ENCODE assay signal across 3 cellular contexts in genomic region chr4:151292038-151292437, GRCh38.
TF ChIP-seq lines count a peak whose summit lies in the region.

No MANE protein-coding gene starts in this region.

TF ChIP-seq in SK-N-SH, 30 proteins besides CTCF, POLR2A, EP300 and RAD21 (continued from another document):
- TF ChIP-seq TAF1 (IDR thresholded peaks at IDR 0.05; ENCODE audit: borderline replicate concordance, low read depth, low read length): no peak
- TF ChIP-seq RXRA (IDR thresholded peaks at IDR 0.05; ENCODE audit: borderline replicate concordance, low read depth): no peak
- TF ChIP-seq FOXM1 (IDR thresholded peaks at IDR 0.05; ENCODE audit: low read depth): no peak

TF ChIP-seq in SK-N-SH treated with all-trans-retinoic acid at 6 μM for 48 hours, 23 proteins besides CTCF, POLR2A, EP300 and RAD21 (continued from another document):
- no peak for TF ChIP-seq CSDC2 (CRISPR knock-in tag; IDR thresholded peaks at IDR 0.05)
- TF ChIP-seq ARNTL (CRISPR knock-in tag; IDR thresholded peaks at IDR 0.05; ENCODE audit: borderline replicate concordance, low read depth): no peak
- no peak for TF ChIP-seq ZNF565 (CRISPR knock-in tag; conservative IDR thresholded peaks at IDR 0.05; ENCODE audit: low read depth)
- TF ChIP-seq TOX (CRISPR knock-in tag; IDR thresholded peaks at IDR 0.05; ENCODE audit: borderline replicate concordance): no peak
- TF ChIP-seq TCF4 (CRISPR knock-in tag; IDR thresholded peaks at IDR 0.05; ENCODE audit: borderline replicate concordance): no peak
- TF ChIP-seq OSR1 (CRISPR knock-in tag; IDR thresholded peaks at IDR 0.05): no peak
- TF ChIP-seq POU6F1 (CRISPR knock-in tag; IDR thresholded peaks at IDR 0.05; ENCODE audit: borderline replicate concordance, low read depth): no peak
- TF ChIP-seq CSRNP3 (CRISPR knock-in tag; IDR thresholded peaks at IDR 0.05): no peak
- TF ChIP-seq SNAI2 (CRISPR knock-in tag; IDR thresholded peaks at IDR 0.05): no peak
- TF ChIP-seq RARB (CRISPR knock-in tag; IDR thresholded peaks at IDR 0.05): no peak
- no peak for TF ChIP-seq ESRRG (CRISPR knock-in tag; IDR thresholded peaks at IDR 0.05)
- TF ChIP-seq ISL1 (CRISPR knock-in tag; IDR thresholded peaks at IDR 0.05): no peak
- no peak for TF ChIP-seq PPARA (CRISPR knock-in tag; IDR thresholded peaks at IDR 0.05; ENCODE audit: borderline replicate concordance)
- TF ChIP-seq CREB5 (CRISPR knock-in tag; IDR thresholded peaks at IDR 0.05; ENCODE audit: low read depth): no peak
- TF ChIP-seq TSHZ2 (CRISPR knock-in tag; IDR thresholded peaks at IDR 0.05): no peak
- TF ChIP-seq ZC3H10 (CRISPR knock-in tag; IDR thresholded peaks at IDR 0.05): no peak
- no peak for TF ChIP-seq ZNF8 (CRISPR knock-in tag; IDR thresholded peaks at IDR 0.05)
- TF ChIP-seq ZFP30 (CRISPR knock-in tag; IDR thresholded peaks at IDR 0.05): no peak
- TF ChIP-seq PATZ1 (CRISPR knock-in tag; IDR thresholded peaks at IDR 0.05; ENCODE audit: borderline replicate concordance): no peak

TF ChIP-seq in IMR-90, 13 proteins besides CTCF, POLR2A, EP300 and RAD21:
- TF ChIP-seq BHLHE40 (IDR thresholded peaks at IDR 0.05; ENCODE audit: low read depth, low read length) (no peak), FOS (IDR thresholded peaks at IDR 0.05; ENCODE audit: low read depth, low read length) (no peak), RCOR1 (IDR thresholded peaks at IDR 0.05; ENCODE audit: insufficient replicate concordance, low read length) (no peak), USF2 (IDR thresholded peaks at IDR 0.05; ENCODE audit: low read depth, low read length) (no peak), ELK1 (IDR thresholded peaks at IDR 0.05; ENCODE audit: borderline replicate concordance, low read depth, low read length) (no peak), RFX5 (IDR thresholded peaks at IDR 0.05; ENCODE audit: low read depth, low read length) (no peak), MXI1 (IDR thresholded peaks at IDR 0.05; ENCODE audit: borderline replicate concordance, low read depth, low read length) (no peak), SMC3 (IDR thresholded peaks at IDR 0.05; ENCODE audit: low read depth, low read length) (no peak), CEBPB (IDR thresholded peaks at IDR 0.05; ENCODE audit: low read depth, low read length) (no peak), NFE2L2 (IDR thresholded peaks at IDR 0.05; ENCODE audit: low read depth, low read length) (no peak), CHD1 (IDR thresholded peaks at IDR 0.05; ENCODE audit: low read depth, low read length) (no peak), MAFK (IDR thresholded peaks at IDR 0.05; ENCODE audit: low read depth, low read length) (no peak), MAZ (IDR thresholded peaks at IDR 0.05; ENCODE audit: borderline replicate concordance, low read depth, low read length) (no peak)
